In genomic region chr5:55600086-55600485, GRCh38 we compare ENCODE assay signal across 2 cellular contexts.
TF ChIP-seq lines count a peak whose summit lies in the region.

No MANE protein-coding gene starts in this region.

TF ChIP-seq in SK-N-SH, 30 proteins besides CTCF, POLR2A, EP300 and RAD21 (continued from another document):
- TF ChIP-seq ZBTB33 (IDR thresholded peaks at IDR 0.05; ENCODE audit: borderline replicate concordance, low read depth) (no peak), SIN3A (IDR thresholded peaks at IDR 0.05; ENCODE audit: borderline replicate concordance, low read depth, low read length) (no peak), GATA2 (CRISPR knock-in tag; IDR thresholded peaks at IDR 0.05) (no peak), RCOR1 (IDR thresholded peaks at IDR 0.05; ENCODE audit: low read length) (no peak)
TF ChIP-seq in SK-N-SH: peak in this region for 0.

TF ChIP-seq in SK-N-SH treated with all-trans-retinoic acid at 6 μM for 48 hours, 23 proteins besides CTCF, POLR2A, EP300 and RAD21 (continued from another document):
- no peak for TF ChIP-seq PPARA (CRISPR knock-in tag; IDR thresholded peaks at IDR 0.05; ENCODE audit: borderline replicate concordance)
- TF ChIP-seq TOX (CRISPR knock-in tag; IDR thresholded peaks at IDR 0.05; ENCODE audit: borderline replicate concordance): no peak
- TF ChIP-seq CREB5 (CRISPR knock-in tag; IDR thresholded peaks at IDR 0.05; ENCODE audit: low read depth): no peak
- no peak for TF ChIP-seq ZFP3 (CRISPR knock-in tag; IDR thresholded peaks at IDR 0.05)
- TF ChIP-seq BACH2 (CRISPR knock-in tag; IDR thresholded peaks at IDR 0.05; ENCODE audit: borderline replicate concordance): no peak
- TF ChIP-seq ARNTL (CRISPR knock-in tag; IDR thresholded peaks at IDR 0.05; ENCODE audit: borderline replicate concordance, low read depth): no peak
- TF ChIP-seq POU6F1 (CRISPR knock-in tag; IDR thresholded peaks at IDR 0.05; ENCODE audit: borderline replicate concordance, low read depth): no peak
- no peak for TF ChIP-seq ISL1 (CRISPR knock-in tag; IDR thresholded peaks at IDR 0.05)
- TF ChIP-seq SNAI2 (CRISPR knock-in tag; IDR thresholded peaks at IDR 0.05): no peak
- no peak for TF ChIP-seq CSDC2 (CRISPR knock-in tag; IDR thresholded peaks at IDR 0.05)
- TF ChIP-seq PATZ1 (CRISPR knock-in tag; IDR thresholded peaks at IDR 0.05; ENCODE audit: borderline replicate concordance): no peak
